ENCODE assay signal across 9 cellular contexts in genomic region chr1:179042700-179043099, GRCh38.
"Had no signal": no experiment of that assay in that cellular context is flagged by ENCODE, and none has a peak within 500 bp of the region (broad histone marks: within the 10 kb centered on the region; RNA-seq: fewer than 3 reads in every experiment).

No MANE protein-coding gene starts in this region.

- H3K9me3 Mint-ChIP-seq: HFFc6 had no signal

- H2AFZ ChIP-seq: GM23338 had no signal

- H3K36me3 ChIP-seq: HAP-1 had no signal

- H3K9ac ChIP-seq: KMS-11 had no signal

- H3K9me3 ChIP-seq: HAP-1 had no signal

- DNase-seq: H7, HFFc6, KBM-7 had no signal

- H3K4me3 ChIP-seq: GM23338, HAP-1 had no signal

- H3K27ac Mint-ChIP-seq: GM23338, HFFc6 had no signal

- FAIRE-seq: HepG2 had no signal

- H3K4me3 Mint-ChIP-seq: GM23338, HFFc6 had no signal

- H3K27ac ChIP-seq: HL-60, KMS-11 had no signal

- ATAC-seq: GM23338, HCT116, HepG2 had no signal

- H3K4me2 ChIP-seq: GM23338, KMS-11 had no signal
